Comparison of ENCODE assay signal across 8 cellular contexts in genomic region chr1:24207709-24208108, GRCh38. TPM values are rescaled to one million over a fixed set of nuclear protein-coding genes. Genes with fewer than 3 reads are reported as not detected.
"Had no signal": no experiment of that assay in that cellular context is flagged by ENCODE, and none has a peak within 500 bp of the region (broad histone marks: within the 10 kb centered on the region; RNA-seq: fewer than 3 reads in every experiment).

No MANE protein-coding gene starts in this region.

- H2AFZ ChIP-seq: GM23248 had no signal

- H3K27ac Mint-ChIP-seq: H9 had no signal

- H3K36me3 Mint-ChIP-seq: IgD-negative memory B cell had no signal

- DNase-seq: GM23248, GOT3, H9, HCEC 1CT had no signal

- H3K9ac ChIP-seq: GM23248 had no signal

- H3K4me3 Mint-ChIP-seq: H9, IgD-negative memory B cell had no signal

- ATAC-seq: HepG2 had no signal

- H3K27ac ChIP-seq: GM23248, HL-60 had no signal

- H3K4me3 ChIP-seq: GM23248 had no signal

RNA-seq across cellular contexts. Expression of gene IFNLR1, which starts 20.6 kb away (rescaled TPM):
- total RNA-seq: GM23248, HT1080 had no signal
